In genomic region chr22:31950226-31950625, GRCh38 we compare ENCODE assay signal across 14 cellular contexts. TPM values are rescaled to one million over a fixed set of nuclear protein-coding genes. Genes with fewer than 3 reads are reported as not detected.
DNase-seq lines count a peak whose midpoint lies in the region; ATAC-seq and TF ChIP-seq lines count a peak whose summit lies in the region.
"Had no signal": no experiment of that assay in that cellular context is flagged by ENCODE, and none has a peak within 500 bp of the region (broad histone marks: within the 10 kb centered on the region; RNA-seq: fewer than 3 reads in every experiment).

No MANE protein-coding gene starts in this region.

- H3K27ac Mint-ChIP-seq in endodermal cell, result peak overlapping the region; percentile 31

- intact Hi-C loops in Right ventricle myocardium inferior (cut with DNase I) (loop anchor here (2.0 kb wide), 1 partner anchor 77 kb away; no protein-coding TSS in a partner anchor), PC-9 (cut with micrococcal nuclease; ENCODE audit: unreplicated experiment) (no loop called here)

- H3K9me3 Mint-ChIP-seq in endodermal cell, result no peaks in the 10 kb centered on the region
- H3K9me3 Mint-ChIP-seq: activated T-helper 2 cell treated with anti-CD3 and anti-CD28 coated beads, Interferon-gamma antibody, Interleukin-2, Interleukin-4, amounts not matched to agents 10 μg/mL and 5 μg/mL and 100 μg/mL, durations not matched to agents 14 hours and 24 hours and 36 hours; naive B cell; stimulated activated naive B cell treated with anti-CD40 and anti-IgM and Interleukin-4, amounts not matched to agents 10 μg/mL and 1 μg/mL and 100 μg/mL, for 72 hours had no signal

- H3K4me1 Mint-ChIP-seq in endodermal cell, result peaks cover 23% of the 10 kb centered on the region

- no peak for TF ChIP-seq EP300 in neural cell (conservative IDR thresholded peaks at IDR 0.05; ENCODE audit: poor library complexity, severe bottlenecking)

- no peak for TF ChIP-seq CTCF in right atrium auricular region (IDR thresholded peaks at IDR 0.05)
- no peak for TF ChIP-seq CTCF in endodermal cell (conservative IDR thresholded peaks at IDR 0.05)
- no peak for TF ChIP-seq CTCF in neural cell (IDR thresholded peaks at IDR 0.05; ENCODE audit: poor library complexity, severe bottlenecking)
- TF ChIP-seq CTCF in PC-9 (conservative IDR thresholded peaks at IDR 0.05), result no peak
- TF ChIP-seq CTCF in MM.1S (IDR thresholded peaks at IDR 0.05; ENCODE audit: low read length), result no peak

- no peaks in the 10 kb centered on the region for H3K27me3 Mint-ChIP-seq in endodermal cell (ENCODE audit: insufficient read depth)
- H3K27me3 Mint-ChIP-seq: naive B cell; stimulated activated naive B cell treated with anti-CD40 and anti-IgM and Interleukin-4, amounts not matched to agents 10 μg/mL and 1 μg/mL and 100 μg/mL, for 72 hours had no signal

- H3K9me3 ChIP-seq in right atrium auricular region (no peaks in the 10 kb centered on the region), endodermal cell (ENCODE audit: control insufficient read depth, low read length) (no peaks in the 10 kb centered on the region), neural cell (ENCODE audit: low read length) (no peaks in the 10 kb centered on the region), PC-9 (ENCODE audit: insufficient read depth, low read depth) (no peaks in the 10 kb centered on the region), MM.1S (replicated peaks; ENCODE audit: insufficient read depth, low read length) (no peaks in the 10 kb centered on the region)

- H3K4me2 ChIP-seq in neural cell (ENCODE audit: low read length) (no peak overlapping the region), PC-9 (no peak overlapping the region), MM.1S (ENCODE audit: low read depth, low read length) (no peak overlapping the region)

- H3K9ac ChIP-seq in endodermal cell (ENCODE audit: extremely low read depth, low read length, poor library complexity, severe bottlenecking), result no peak overlapping the region
- no peak overlapping the region for H3K9ac ChIP-seq in neural cell (ENCODE audit: low read length)
- H3K9ac ChIP-seq in MM.1S (ENCODE audit: low read length), result no peak overlapping the region

- H2AFZ ChIP-seq in neural cell (ENCODE audit: low read depth, low read length) (no peak overlapping the region), PC-9 (no peak overlapping the region), MM.1S (ENCODE audit: low read length) (no peak overlapping the region)

- peaks cover 45% of the 10 kb centered on the region for H3K36me3 Mint-ChIP-seq in endodermal cell (ENCODE audit: low read depth)
- H3K36me3 Mint-ChIP-seq: naive B cell had no signal

- WGBS in endodermal cell (ENCODE audit: insufficient coverage in 1 of 2, insufficient read length in 1 of 2), 2 experiments, result 82 to 85% methylated on average over 4 of the region's 4 CpGs

- H3F3A ChIP-seq in neural cell (ENCODE audit: insufficient read depth, low read length, poor library complexity, severe bottlenecking) (no peaks in the 10 kb centered on the region), PC-9 (ENCODE audit: insufficient read depth, low read depth) (peaks cover 36% of the 10 kb centered on the region; the same call in 1 of the 2 replicates), MM.1S (ENCODE audit: insufficient read depth, low read length) (peaks cover 9% of the 10 kb centered on the region)

- H3K4me1 ChIP-seq in right atrium auricular region (peaks cover 0 to 77% of the 10 kb centered on the region in 2 donors), endodermal cell (ENCODE audit: control insufficient read depth, insufficient read depth, low read length) (peaks cover 3% of the 10 kb centered on the region), PC-9 (replicated peaks; ENCODE audit: insufficient read depth) (peaks cover 35% of the 10 kb centered on the region), MM.1S (ENCODE audit: low read length) (peaks cover 8% of the 10 kb centered on the region)

- H3K27ac ChIP-seq in right atrium auricular region (peak overlapping the region in 1 of 2 donors; percentile 70), endodermal cell (ENCODE audit: low read depth, low read length) (no peak overlapping the region), neural cell (ENCODE audit: low read length) (no peak overlapping the region), PC-9 (no peak overlapping the region), MM.1S (ENCODE audit: low read length) (no peak overlapping the region)

- H4K20me1 ChIP-seq in neural cell (ENCODE audit: insufficient read depth) (peaks cover 45% of the 10 kb centered on the region), PC-9 (ENCODE audit: insufficient read depth) (peaks cover 23% of the 10 kb centered on the region), MM.1S (ENCODE audit: insufficient read depth, low read length) (peaks cover 41% of the 10 kb centered on the region)

- DNase-seq in Right ventricle myocardium inferior (ENCODE audit: missing footprints) (no peak), right atrium auricular region (ENCODE audit: low spot score) (no peak), endodermal cell (no peak), PC-9 (no peak), MM.1S (no peak), NCI-H2171 treated with DMSO at 0.1 percent for 48 hours (lab: John Stamatoyannopoulos, UW) (no peak)
- no peak for DNase-seq in stimulated activated CD4-positive, alpha-beta T cell treated with anti-CD3 and anti-CD28 coated beads, Interleukin-15, amount 100 ng/mL, for 24 hours
- DNase-seq: activated CD4-positive, alpha-beta T cell treated with anti-CD3 and anti-CD28 coated beads, Interleukin-2, amount 50 U/mL, for 4 hours; naive B cell; NCI-H2081; stimulated activated naive B cell treated with anti-CD40 and anti-IgM and Interleukin-4, amounts not matched to agents 10 μg/mL and 1 μg/mL and 100 μg/mL, for 72 hours; T-helper 9 cell had no signal

- H3K36me3 ChIP-seq in right atrium auricular region (peaks cover 8% of the 10 kb centered on the region), endodermal cell (ENCODE audit: control insufficient read depth, insufficient read depth, low read length) (peaks cover 82% of the 10 kb centered on the region), neural cell (ENCODE audit: insufficient read depth, low read length) (no peaks in the 10 kb centered on the region), PC-9 (ENCODE audit: low read depth) (peaks cover 15% of the 10 kb centered on the region), MM.1S (replicated peaks; ENCODE audit: insufficient read depth, low read length) (peaks cover 5% of the 10 kb centered on the region; the same call in 1 of the 2 replicates)

- H3K9me2 ChIP-seq in neural cell (ENCODE audit: insufficient read depth, low read length), result no peaks in the 10 kb centered on the region
- H3K9me2 ChIP-seq in PC-9 (ENCODE audit: insufficient read depth), result no peaks in the 10 kb centered on the region
- H3K9me2 ChIP-seq in MM.1S (replicated peaks; ENCODE audit: insufficient read depth, low read length), result no peaks in the 10 kb centered on the region

- BruUV-seq in PC-9 (replicated peaks; lab: Mats Ljungman, UMichigan), result no TSS peak

- peaks cover 99% of the 10 kb centered on the region for H3K79me2 ChIP-seq in neural cell (replicated peaks; ENCODE audit: insufficient read depth, low read length)
- peaks cover 98% of the 10 kb centered on the region for H3K79me2 ChIP-seq in PC-9 (ENCODE audit: low read depth)
- H3K79me2 ChIP-seq in MM.1S (ENCODE audit: low read length), result peaks cover 100% of the 10 kb centered on the region

- ATAC-seq in Right ventricle myocardium inferior, result peak; percentile 49
- ATAC-seq: stimulated activated naive B cell treated with anti-CD40 and anti-IgM and Interleukin-4, amounts not matched to agents 10 μg/mL and 1 μg/mL and 100 μg/mL, for 72 hours had no signal

- POLR2A ChIA-PET in PC-9 (lab: Charles Lee; ENCODE audit: unreplicated experiment), result no interaction called here

- H3K4me3 Mint-ChIP-seq in endodermal cell, result no peak overlapping the region
- H3K4me3 Mint-ChIP-seq: naive B cell; stimulated activated naive B cell treated with anti-CD40 and anti-IgM and Interleukin-4, amounts not matched to agents 10 μg/mL and 1 μg/mL and 100 μg/mL, for 72 hours had no signal

- H3K4me3 ChIP-seq in right atrium auricular region (no peak overlapping the region), endodermal cell (ENCODE audit: low read length) (no peak overlapping the region), neural cell (ENCODE audit: low read length) (peak overlapping the region; percentile 1), PC-9 (no peak overlapping the region), MM.1S (ENCODE audit: low read length) (no peak overlapping the region)

- no peak for TF ChIP-seq RAD21 in neural cell (conservative IDR thresholded peaks at IDR 0.05)

- CTCF ChIA-PET in PC-9 (lab: Charles Lee), result interaction anchor here (1.1 kb wide), 1 partner anchor 20 kb away, joined by 4 read pairs; no protein-coding TSS in a partner anchor

- H3K27me3 ChIP-seq in right atrium auricular region, result no peaks in the 10 kb centered on the region
- no peaks in the 10 kb centered on the region for H3K27me3 ChIP-seq in endodermal cell (ENCODE audit: control insufficient read depth, insufficient read depth, low read length, poor library complexity, severe bottlenecking)
- H3K27me3 ChIP-seq in neural cell (ENCODE audit: insufficient read depth, low read depth, low read length), result no peaks in the 10 kb centered on the region
- no peaks in the 10 kb centered on the region for H3K27me3 ChIP-seq in PC-9 (ENCODE audit: insufficient read depth, low read depth)
- H3K27me3 ChIP-seq in MM.1S (replicated peaks; ENCODE audit: insufficient read depth, low read length), result no peaks in the 10 kb centered on the region

RNA-seq across cellular contexts. Expression of gene YWHAH, which starts 5.9 kb away (rescaled TPM):
- total RNA-seq in Right ventricle myocardium inferior (85.3 TPM), right atrium auricular region (10 to 100 TPM; 47.9 to 92.0 TPM), endodermal cell (100 to 1,000 TPM; 162 to 193 TPM), PC-9 (2021) (131 and 132 TPM in 2 replicates)
- polyA plus RNA-seq in endodermal cell (2013, experiment 1 of 2), result 178 TPM
- polyA plus RNA-seq in endodermal cell (2013, experiment 2 of 2), result 174 TPM
- polyA plus RNA-seq in neural cell, result 298 and 300 TPM in 2 replicates
- polyA minus RNA-seq in neural cell, result 214 and 224 TPM in 2 replicates
